In the genomic region with DNA sequence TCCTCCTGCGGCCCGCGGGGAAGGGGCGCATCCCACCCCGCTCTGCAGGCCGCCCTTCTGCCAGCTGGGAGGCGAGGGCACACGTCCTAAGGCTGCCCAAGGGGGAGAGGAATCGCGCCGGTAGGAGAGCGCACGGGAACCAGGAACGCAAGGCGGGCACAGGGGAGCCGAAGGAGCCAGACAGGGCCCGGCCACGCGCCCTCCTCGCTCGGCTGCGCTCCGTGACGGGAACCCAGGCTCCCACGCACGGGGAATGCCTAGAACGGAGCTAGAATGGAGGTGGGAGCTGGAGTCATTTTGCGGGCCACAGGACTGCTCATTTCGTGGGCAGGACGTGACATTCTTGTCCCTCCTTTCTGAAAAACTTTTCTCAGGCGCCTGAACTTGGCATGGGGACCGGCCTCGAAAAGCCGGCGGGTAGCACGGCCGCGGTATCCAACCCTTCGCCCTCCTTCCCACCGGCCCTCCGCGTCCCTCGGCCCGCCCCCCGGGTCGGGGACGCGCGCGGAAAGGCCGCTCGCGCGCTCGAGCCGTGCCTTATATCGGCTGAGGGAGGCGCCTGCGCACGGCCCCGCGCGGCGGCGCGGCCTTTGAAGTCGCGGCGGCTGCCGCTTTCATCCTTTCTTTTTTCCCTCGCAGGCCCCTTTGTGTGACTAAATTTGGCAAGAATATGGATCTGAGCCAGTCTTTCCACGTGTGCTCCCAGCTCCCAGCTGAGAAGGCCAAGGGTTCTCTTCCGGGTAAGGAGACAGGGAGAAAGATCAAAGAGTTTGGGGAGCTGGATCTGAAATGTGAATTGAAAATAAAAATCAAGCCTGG, we compare ENCODE assay signal across 8 cellular contexts. TPM values are rescaled to one million over a fixed set of nuclear protein-coding genes. Genes with fewer than 3 reads are reported as not detected.
DNase-seq lines count a peak whose midpoint lies in the region; ATAC-seq and TF ChIP-seq lines count a peak whose summit lies in the region.

No MANE protein-coding gene starts in this region.

- peaks cover 84% of the 10 kb centered on the region for H3K27me3 Mint-ChIP-seq in progenitor cell of endocrine pancreas

- no peaks in the 10 kb centered on the region for H3K27me3 ChIP-seq in PC-9 (ENCODE audit: insufficient read depth, low read depth)
- peaks cover 30% of the 10 kb centered on the region for H3K27me3 ChIP-seq in cardiac muscle cell

- intact Hi-C loops in PC-9 (cut with micrococcal nuclease; ENCODE audit: unreplicated experiment) = no loop called here

- no peaks in the 10 kb centered on the region for H4K20me1 ChIP-seq in PC-9 (ENCODE audit: insufficient read depth)

- H3K4me1 Mint-ChIP-seq in progenitor cell of endocrine pancreas (ENCODE audit: low read depth) = peaks cover 8% of the 10 kb centered on the region

- peak overlapping the region; percentile 82 for H2AFZ ChIP-seq in PC-9

- no peaks in the 10 kb centered on the region for H3K79me2 ChIP-seq in PC-9 (ENCODE audit: low read depth)

- no peaks in the 10 kb centered on the region for H3K9me3 Mint-ChIP-seq in progenitor cell of endocrine pancreas (ENCODE audit: low read depth)

- peak overlapping the region; percentile 77 for H3K4me3 Mint-ChIP-seq in progenitor cell of endocrine pancreas (ENCODE audit: low read depth)

- H3K4me1 ChIP-seq in PC-9 (replicated peaks; ENCODE audit: insufficient read depth) (peaks cover 5% of the 10 kb centered on the region; the same call in 1 of the 2 replicates), cardiac muscle cell (ENCODE audit: low read depth) (peaks cover 17% of the 10 kb centered on the region)

- BruUV-seq in PC-9 (replicated peaks; lab: Mats Ljungman, UMichigan) = no TSS peak

- POLR2A ChIA-PET in PC-9 (lab: Charles Lee; ENCODE audit: unreplicated experiment) = no interaction called here

- no peaks in the 10 kb centered on the region for H3K36me3 Mint-ChIP-seq in progenitor cell of endocrine pancreas (ENCODE audit: insufficient read depth)

- H3F3A ChIP-seq in PC-9 (ENCODE audit: insufficient read depth, low read depth) = no peaks in the 10 kb centered on the region

- CTCF ChIA-PET in PC-9 (lab: Charles Lee) = no interaction called here

- H3K36me3 ChIP-seq in PC-9 (ENCODE audit: low read depth) (no peaks in the 10 kb centered on the region), cardiac muscle cell (no peaks in the 10 kb centered on the region)

- peak; percentile 47 for ATAC-seq in HG03097 (IDR thresholded peaks at IDR 0.05; ENCODE audit: low FRiP score, unreplicated experiment)

- DNase-seq in NCI-H748 (lab: John Stamatoyannopoulos, UW; ENCODE audit: unreplicated experiment) (peak; percentile 77), NCI-H748 treated with DMSO at 0.1 percent for 48 hours (lab: John Stamatoyannopoulos, UW) (no peak), PC-9 (peak in 1 of 2 experiments; percentile 30), cardiac muscle cell (ENCODE audit: low read depth in 1 of 2, low spot score in 1 of 2) (peak; percentile 56 to 86), progenitor cell of endocrine pancreas (ENCODE audit: low spot score, unreplicated experiment) (no peak), NCI-H187 treated with DMSO at 0.1 percent for 48 hours (lab: John Stamatoyannopoulos, UW) (no peak)
- DNase-seq in activated naive CD4-positive, alpha-beta T cell (lab: John Stamatoyannopoulos, UW) = peak; percentile 35 to 73 (median 62)

- TF ChIP-seq CTCF in PC-9 (conservative IDR thresholded peaks at IDR 0.05) (no peak), cardiac muscle cell (IDR thresholded peaks at IDR 0.05; ENCODE audit: low read depth, low read length) (no peak), progenitor cell of endocrine pancreas (IDR thresholded peaks at IDR 0.05; ENCODE audit: unreplicated experiment) (peak; percentile 11)

- peak overlapping the region; percentile 80 for H3K4me2 ChIP-seq in PC-9

- no peaks in the 10 kb centered on the region for H3K9me2 ChIP-seq in PC-9 (ENCODE audit: insufficient read depth)

- H3K27ac ChIP-seq in PC-9 = no peak overlapping the region
- H3K27ac ChIP-seq in cardiac muscle cell = peak overlapping the region; percentile 90

- H3K4me3 ChIP-seq in PC-9 = peak overlapping the region; percentile 72
- peak overlapping the region; percentile 22 for H3K4me3 ChIP-seq in cardiac muscle cell

- H3K27ac Mint-ChIP-seq in progenitor cell of endocrine pancreas = peak overlapping the region; percentile 78

- H3K9me3 ChIP-seq in PC-9 (ENCODE audit: insufficient read depth, low read depth) (no peaks in the 10 kb centered on the region), cardiac muscle cell (ENCODE audit: low read depth) (no peaks in the 10 kb centered on the region)

RNA-seq across cellular contexts. Expression of a gene that starts 4.3 kb away (rescaled TPM):
- total RNA-seq in PC-9 (2021) (2.8 and 3.4 TPM in 2 replicates), cardiac muscle cell (67.2 and 70.3 TPM in 2 replicates), progenitor cell of endocrine pancreas (2.1 and 3.2 TPM in 2 replicates)
- polyA plus RNA-seq in cardiac muscle cell = 45.8 and 69.1 TPM in 2 replicates

Comparison
In these comparisons a context has a peak if more than half of its experiments do, and no peak if none do; other contexts are left out.
1. DNase-seq: peak in NCI-H748 (single experiment), activated naive CD4-positive, alpha-beta T cell (4 of 4) and cardiac muscle cell (2 of 2); none in NCI-H748 treated with DMSO at 0.1 percent for 48 hours (single experiment), progenitor cell of endocrine pancreas (single experiment) and NCI-H187 treated with DMSO at 0.1 percent for 48 hours (single experiment).
2. RNA of a gene that starts 4.3 kb away (total RNA-seq): 67.2 to 70.3 TPM in cardiac muscle cell; 2.8 to 3.4 TPM in PC-9 and 2.1 to 3.2 TPM in progenitor cell of endocrine pancreas; every median in the first group is over 10 times any median in the second.